In the genomic region with DNA sequence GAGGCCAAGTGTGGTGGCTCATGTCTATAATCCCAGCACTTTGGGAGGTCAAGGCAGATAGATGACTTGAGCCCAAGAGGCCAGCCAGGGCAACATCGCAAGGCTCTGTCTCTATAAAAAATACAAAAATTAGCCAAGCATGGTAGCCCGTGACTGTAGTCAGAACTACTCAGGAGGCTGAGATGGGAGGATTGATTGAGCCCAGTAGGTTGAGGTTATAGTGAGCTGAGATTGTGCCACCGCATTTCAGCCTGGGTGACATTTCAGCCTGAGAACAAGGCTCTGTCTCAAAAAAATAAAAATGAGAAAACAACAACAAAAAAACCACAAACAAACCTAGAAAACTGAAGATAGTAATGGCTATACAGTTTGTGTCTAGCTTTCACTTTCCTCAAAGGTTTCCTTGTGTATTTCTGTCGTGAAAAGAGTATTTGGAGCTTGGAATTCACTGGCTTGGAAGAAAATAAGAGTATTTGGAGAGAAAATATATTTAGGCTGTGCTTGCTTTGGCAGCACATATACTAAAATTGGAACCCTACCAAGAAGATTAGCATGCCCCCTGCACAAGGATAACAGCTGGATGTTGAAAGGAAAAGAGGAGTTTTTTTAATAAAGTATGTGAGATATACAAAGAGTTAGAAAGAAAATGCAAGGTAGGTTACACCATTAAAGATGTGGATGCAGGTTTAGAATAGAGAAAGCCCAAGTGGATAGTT, we compare ENCODE assay signal across 1 cellular context.
TF ChIP-seq lines count a peak whose summit lies in the region.

No MANE protein-coding gene starts in this region.

TF ChIP-seq in HepG2, 621 proteins besides CTCF, POLR2A, EP300 and RAD21 (continued from another document):
- TF ChIP-seq ZNF687 (CRISPR knock-in tag; IDR thresholded peaks at IDR 0.05) (no peak), ETV5 (CRISPR knock-in tag; IDR thresholded peaks at IDR 0.05; ENCODE audit: borderline replicate concordance) (no peak), ZFP41 (CRISPR knock-in tag; IDR thresholded peaks at IDR 0.05; ENCODE audit: borderline replicate concordance) (no peak)
